ENCODE assay signal across 8 cellular contexts in genomic region chr11:2387266-2387982, GRCh38. TPM values are rescaled to one million over a fixed set of nuclear protein-coding genes. Genes with fewer than 3 reads are reported as not detected.
A peak's percentile ranks its signal among the peaks of the same experiment; 100 is the strongest.
DNase-seq lines count a peak whose midpoint lies in the region; ATAC-seq, FAIRE-seq and TF ChIP-seq lines count a peak whose summit lies in the region.

No MANE protein-coding gene starts in this region.

- no peaks in the 10 kb centered on the region for H3K9me3 Mint-ChIP-seq in activated naive CD4-positive, alpha-beta T cell treated with anti-CD3 and anti-CD28 coated beads, Interleukin-2, amount 10 ng/mL, durations not matched to agents 7 days and 5 days
- no peaks in the 10 kb centered on the region for H3K9me3 Mint-ChIP-seq in astrocyte (ENCODE audit: unreplicated experiment)

- peak overlapping the region; percentile 49 for H3K27ac Mint-ChIP-seq in activated naive CD4-positive, alpha-beta T cell treated with anti-CD3 and anti-CD28 coated beads, Interleukin-2, amount 10 ng/mL, durations not matched to agents 7 days and 5 days
- no peak overlapping the region for H3K27ac Mint-ChIP-seq in astrocyte (ENCODE audit: unreplicated experiment)

- H3K4me3 ChIP-seq in astrocyte (ENCODE audit: insufficient read depth, low read depth, low read length): no peak overlapping the region
- peak overlapping the region; percentile 11 for H3K4me3 ChIP-seq in lower lobe of right lung
- no peak overlapping the region for H3K4me3 ChIP-seq in upper lobe of left lung

- ATAC-seq in lower lobe of right lung: no peak
- ATAC-seq in upper lobe of left lung (ENCODE audit: low FRiP score in 2 of 2): no peak
- no peak for ATAC-seq in HG02571 (IDR thresholded peaks at IDR 0.05; ENCODE audit: unreplicated experiment)

- FAIRE-seq in astrocyte (lab: Jason Lieb, UNC): no peak

- H3K4me2 ChIP-seq in astrocyte (ENCODE audit: low read length): peak overlapping the region; percentile 42

- H3K4me1 Mint-ChIP-seq in activated naive CD4-positive, alpha-beta T cell treated with anti-CD3 and anti-CD28 coated beads, Interleukin-2, amount 10 ng/mL, durations not matched to agents 7 days and 5 days: peaks cover 56% of the 10 kb centered on the region
- H3K4me1 Mint-ChIP-seq in astrocyte (ENCODE audit: low read depth, unreplicated experiment): peaks cover 24% of the 10 kb centered on the region

- H2AFZ ChIP-seq in astrocyte (ENCODE audit: low read depth, low read length): no peak overlapping the region

- H3K27me3 ChIP-seq in astrocyte (ENCODE audit: insufficient read depth, low read length) (no peaks in the 10 kb centered on the region), lower lobe of right lung (ENCODE audit: low read depth) (no peaks in the 10 kb centered on the region), upper lobe of left lung (no peaks in the 10 kb centered on the region)

- WGBS in upper lobe of left lung, 2 donors: 46 to 47% methylated on average over 6 to 12 of the region's 14 CpGs

- no peaks in the 10 kb centered on the region for H3K27me3 Mint-ChIP-seq in activated naive CD4-positive, alpha-beta T cell treated with anti-CD3 and anti-CD28 coated beads, Interleukin-2, amount 10 ng/mL, durations not matched to agents 7 days and 5 days
- no peaks in the 10 kb centered on the region for H3K27me3 Mint-ChIP-seq in astrocyte (ENCODE audit: low read depth, unreplicated experiment)

- no peak overlapping the region for H3K4me3 Mint-ChIP-seq in activated naive CD4-positive, alpha-beta T cell treated with anti-CD3 and anti-CD28 coated beads, Interleukin-2, amount 10 ng/mL, durations not matched to agents 7 days and 5 days
- H3K4me3 Mint-ChIP-seq in astrocyte (ENCODE audit: unreplicated experiment): no peak overlapping the region

- intact Hi-C loops in lower lobe of right lung (cut with DNase I): no loop called here

- TF ChIP-seq POLR2A in upper lobe of left lung (IDR thresholded peaks at IDR 0.05): no peak

- H3K4me1 ChIP-seq in astrocyte (ENCODE audit: insufficient read depth, low read length) (peaks cover 38% of the 10 kb centered on the region), lower lobe of right lung (peaks cover 86% of the 10 kb centered on the region), upper lobe of left lung (peaks cover 83 to 92% (median 87%) of the 10 kb centered on the region in 4 donors)

- H3K9ac ChIP-seq in astrocyte (ENCODE audit: low read length): peak overlapping the region; percentile 13

- H3K9me3 ChIP-seq in astrocyte (ENCODE audit: insufficient read depth, low read depth, low read length): no peaks in the 10 kb centered on the region
- H3K9me3 ChIP-seq in lower lobe of right lung: no peaks in the 10 kb centered on the region
- no peaks in the 10 kb centered on the region for H3K9me3 ChIP-seq in upper lobe of left lung

- H3K36me3 Mint-ChIP-seq in activated naive CD4-positive, alpha-beta T cell treated with anti-CD3 and anti-CD28 coated beads, Interleukin-2, amount 10 ng/mL, durations not matched to agents 7 days and 5 days: peaks cover 9% of the 10 kb centered on the region
- peaks cover 4% of the 10 kb centered on the region for H3K36me3 Mint-ChIP-seq in astrocyte (ENCODE audit: low read depth, unreplicated experiment)

- no peaks in the 10 kb centered on the region for H3K36me3 ChIP-seq in astrocyte (ENCODE audit: insufficient read depth, low read length)
- peaks cover 51% of the 10 kb centered on the region for H3K36me3 ChIP-seq in lower lobe of right lung
- peaks cover 0 to 50% (median 29%) of the 10 kb centered on the region in 4 donors for H3K36me3 ChIP-seq in upper lobe of left lung

- H3K27ac ChIP-seq in astrocyte (ENCODE audit: low read depth, low read length) (no peak overlapping the region), lower lobe of right lung (peak overlapping the region; percentile 67), upper lobe of left lung (peak overlapping the region; percentile 43 to 70 (median 62))

- DNase-seq in activated naive CD4-positive, alpha-beta T cell treated with anti-CD3 and anti-CD28 coated beads, Interleukin-2, amount 10 ng/mL, durations not matched to agents 7 days and 5 days: peak; percentile 40
- DNase-seq in activated naive CD4-positive, alpha-beta T cell treated with anti-CD3 and anti-CD28 coated beads, Interleukin-2, amount 50 U/mL, for 16 hours: no peak
- no peak for DNase-seq in astrocyte (ENCODE audit: low read depth)
- DNase-seq in lower lobe of right lung: no peak
- peak in 1 of 2 donors; percentile 62 for DNase-seq in upper lobe of left lung
- DNase-seq in DMS79 treated with DMSO at 0.1 percent for 48 hours (lab: John Stamatoyannopoulos, UW): no peak
- DNase-seq in HPDE6-E6E7 (ENCODE audit: extremely low spot score): no peak

- peaks cover 95% of the 10 kb centered on the region for H4K20me1 ChIP-seq in astrocyte (ENCODE audit: insufficient read depth, low read length)

- CTCF ChIA-PET in activated naive CD4-positive, alpha-beta T cell treated with anti-CD3 and anti-CD28 coated beads, Interleukin-2, amount 10 ng/mL, durations not matched to agents 7 days and 5 days (lab: Charles Lee): interaction anchor here (0.9 to 3.3 kb wide), 6 partner anchors 12 to 90 kb away, joined by 4 to 16 read pairs (median 4); partner anchors contain the start of gene TSSC4

- peaks cover 97% of the 10 kb centered on the region for H3K79me2 ChIP-seq in astrocyte (ENCODE audit: insufficient read depth, low read length)

- TF ChIP-seq CTCF in astrocyte (IDR thresholded peaks at IDR 0.05; ENCODE audit: insufficient read depth, low read depth, low read length) (no peak), lower lobe of right lung (IDR thresholded peaks at IDR 0.05) (no peak), upper lobe of left lung (IDR thresholded peaks at IDR 0.05) (no peak)

- TF ChIP-seq EP300 in upper lobe of left lung (IDR thresholded peaks at IDR 0.05): no peak

RNA-seq across cellular contexts. Expression of gene CD81, which starts 10.3 kb away (rescaled TPM):
- 625 and 648 TPM in 2 replicates for total RNA-seq in astrocyte
- total RNA-seq in lower lobe of right lung: 850 TPM
- total RNA-seq in upper lobe of left lung: 1,000 to 10,000 TPM in 1 of 6 donors, 100 to 1,000 TPM in 5; 398 to 1,053 (median 787) TPM

RNA-seq across cellular contexts. Expression of gene TSSC4, which starts 13.1 kb away (rescaled TPM):
- 60.9 and 70.0 TPM in 2 replicates for total RNA-seq in astrocyte
- total RNA-seq in lower lobe of right lung: 38.8 TPM
- total RNA-seq in upper lobe of left lung: 10 to 100 TPM; 28.9 to 69.4 (median 50.3) TPM

RNA-seq across cellular contexts. Expression of gene TRPM5, which starts 56.9 kb away (rescaled TPM):
- total RNA-seq in astrocyte (not detected in 2 replicates), lower lobe of right lung (not detected), upper lobe of left lung (not detected)

RNA-seq across cellular contexts. Expression of gene KCNQ1, which starts 57.4 kb away (rescaled TPM):
- total RNA-seq in astrocyte: 0.31 TPM in 1 of 2 replicates, not detected in the other
- total RNA-seq in lower lobe of right lung: 51.0 TPM
- total RNA-seq in upper lobe of left lung: 10 to 100 TPM; 18.0 to 45.4 (median 32.7) TPM
